ENCODE assay signal across 7 cellular contexts in the genomic region with DNA sequence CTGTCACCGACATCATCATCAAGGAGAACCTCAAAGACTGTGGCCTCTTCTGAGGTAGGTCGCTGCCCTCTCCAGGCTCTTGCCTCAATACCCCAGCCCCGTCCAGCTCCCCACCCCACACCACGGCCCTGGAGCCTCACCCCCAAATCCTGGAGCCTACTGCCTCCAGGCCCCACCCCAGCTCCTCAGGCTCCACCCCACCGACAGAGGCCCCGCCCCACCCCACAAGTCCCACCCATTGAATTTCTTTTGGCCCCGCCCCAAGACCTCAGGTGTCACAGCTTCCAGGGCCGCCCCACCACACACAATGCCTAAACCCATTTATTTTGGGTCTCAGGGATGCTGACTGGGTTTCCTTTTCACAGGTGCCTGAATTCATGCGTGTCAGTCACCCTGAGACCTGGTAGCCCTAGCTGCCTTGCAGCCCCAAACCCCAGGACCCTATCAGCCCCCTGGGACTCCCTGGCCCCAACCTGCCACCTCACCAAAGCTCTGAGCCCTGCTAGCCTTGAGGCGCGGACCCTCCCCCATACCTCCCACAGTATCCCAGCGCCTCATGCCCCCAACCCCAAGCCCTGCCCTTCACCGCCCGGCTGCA. TPM values are rescaled to one million over a fixed set of nuclear protein-coding genes. Genes with fewer than 3 reads are reported as not detected.
DNase-seq lines count a peak whose midpoint lies in the region; ATAC-seq and TF ChIP-seq lines count a peak whose summit lies in the region.

No MANE protein-coding gene starts in this region.

- intact Hi-C loops in HCT116 (cut with micrococcal nuclease) (loop anchor here (1.0 kb wide), 1 partner anchor 31 kb away; no protein-coding TSS in a partner anchor), esophagus muscularis mucosa (cut with DNase I) (loop anchor here (1.0 to 5.0 kb wide), 2 partner anchors 31 to 77 kb away; no protein-coding TSS in a partner anchor)

- H3K9me3 ChIP-seq in HCT116 (ENCODE audit: control insufficient read depth in 1 of 2, insufficient read depth in 1 of 2, low read depth in 1 of 2, low read length in 2 of 2): no peaks in the 10 kb centered on the region
- no peaks in the 10 kb centered on the region for H3K9me3 ChIP-seq in esophagus muscularis mucosa

- POLR2A ChIA-PET in HCT116 (lab: Charles Lee): interaction anchor here (0.9 to 1.9 kb wide), 7 partner anchors 10 to 105 kb away, joined by 3 to 12 read pairs (median 3); partner anchors contain the start of genes HYAL3, NAA80 and SLC38A3

- no peak for TF ChIP-seq CTCF in HCT116 (IDR thresholded peaks at IDR 0.05 in 2 of 3, conservative IDR thresholded peaks at IDR 0.05 in 1 of 3; ENCODE audit: borderline replicate concordance in 1 of 3, insufficient read depth in 1 of 3, low read depth in 2 of 3, low read length in 2 of 3)
- no peak for TF ChIP-seq CTCF in esophagus muscularis mucosa (IDR thresholded peaks at IDR 0.05)

- peak overlapping the region; percentile 74 for H2AFZ ChIP-seq in HCT116 (ENCODE audit: low read depth, low read length, poor library complexity, severe bottlenecking)

- RAD21 ChIA-PET in HCT116 (lab: Charles Lee; ENCODE audit: low non-redundant PET in 1 of 2, low total read pairs in 2 of 2, uncharacterized antibody in 2 of 2, unreplicated experiment in 2 of 2): interaction anchor here (0.6 to 3.0 kb wide), 11 partner anchors 8 to 97 kb away, joined by 3 to 48 read pairs (median 7); partner anchors contain the start of genes IFRD2 (in 1 of the 2) and SLC38A3 (in 1 of the 2)

- H3K36me3 ChIP-seq in HCT116 (ENCODE audit: control insufficient read depth in 1 of 2, insufficient read depth in 2 of 2, low read length in 2 of 2) (no peaks in the 10 kb centered on the region), esophagus muscularis mucosa (no peaks in the 10 kb centered on the region)

- H3K27me3 ChIP-seq in HCT116 (ENCODE audit: insufficient read depth, low read length): no peaks in the 10 kb centered on the region
- H3K27me3 ChIP-seq in esophagus muscularis mucosa: peaks cover 6 to 70% (median 27%) of the 10 kb centered on the region in 4 donors

- 0 out of 4 replicates have a peak overlapping the region, but pooled peaks of 1 of the 2 experiments have one; percentile 23 for H3K4me3 ChIP-seq in HCT116 (replicated peaks in 1 of 2; ENCODE audit: low read depth in 1 of 2, low read length in 2 of 2)
- peak overlapping the region; percentile 10 to 34 (median 19) for H3K4me3 ChIP-seq in esophagus muscularis mucosa

- H4K20me1 ChIP-seq in HCT116 (ENCODE audit: insufficient read depth): no peaks in the 10 kb centered on the region

- no peak for TF ChIP-seq RAD21 in HCT116 (IDR thresholded peaks at IDR 0.05; ENCODE audit: low read depth)

- no peak for TF ChIP-seq POLR2A in HCT116 (IDR thresholded peaks at IDR 0.05; ENCODE audit: borderline replicate concordance, extremely low read depth, insufficient read depth, insufficient read length)
- no peak for TF ChIP-seq POLR2A in esophagus muscularis mucosa (IDR thresholded peaks at IDR 0.05; ENCODE audit: low read depth)

- no TSS peak for BruUV-seq in HCT116 (replicated peaks; lab: Mats Ljungman, UMichigan)

- H3K4me1 ChIP-seq in HCT116 (ENCODE audit: control insufficient read depth in 1 of 2, insufficient read depth in 2 of 2, low read length in 2 of 2): peaks cover 8 to 19% of the 10 kb centered on the region in 2 experiments; a peak in 3 of 4 replicates
- peaks cover 18 to 30% (median 26%) of the 10 kb centered on the region in 4 donors for H3K4me1 ChIP-seq in esophagus muscularis mucosa

- ATAC-seq in HCT116: peak; percentile 83
- no peak for ATAC-seq in HG02870 (IDR thresholded peaks at IDR 0.05; ENCODE audit: unreplicated experiment)

- CTCF ChIA-PET in HCT116 (lab: Charles Lee): interaction anchor here (0.6 to 5.8 kb wide), 25 partner anchors 9 to 417 kb away, joined by 3 to 164 read pairs (median 6); partner anchors contain the start of genes CISH, GNAI2 and SLC38A3

- WGBS in esophagus muscularis mucosa: 48% methylated on average over 11 of the region's 14 CpGs

- H3K4me2 ChIP-seq in HCT116 (ENCODE audit: low read length): peak overlapping the region; percentile 65

- H3K9ac ChIP-seq in HCT116 (ENCODE audit: low read length): no peak overlapping the region

- no peak for TF ChIP-seq EP300 in esophagus muscularis mucosa (IDR thresholded peaks at IDR 0.05)

- H3K27ac ChIP-seq in HCT116 (ENCODE audit: low read depth, low read length) (no peak overlapping the region; the same call in 1 of the 2 replicates), esophagus muscularis mucosa (replicated peaks in 1 of 4) (no peak overlapping the region)

- peak; percentile 42 for DNase-seq in HCT116 (ENCODE audit: low read depth, low spot score)
- DNase-seq in activated CD4-positive, alpha-beta T cell treated with anti-CD3 and anti-CD28 coated beads for 1 hour: peak; percentile 24
- no peak for DNase-seq in esophagus muscularis mucosa (ENCODE audit: extremely low spot score)
- peak; percentile 15 to 16 for DNase-seq in stimulated activated CD4-positive, alpha-beta T cell treated with anti-CD3 and anti-CD28 coated beads, Interleukin-4, amount 100 ng/mL, for 4 hours
- no peak for DNase-seq in C1 segment of cervical spinal cord (lab: John Stamatoyannopoulos, UW)
- DNase-seq in SKM-1 treated with dmso at 0.1 percent for 144 hours (lab: John Stamatoyannopoulos, UW; ENCODE audit: unreplicated experiment): no peak

- no peaks in the 10 kb centered on the region for H3K79me2 ChIP-seq in HCT116 (ENCODE audit: insufficient read depth, low read length)

- no peaks in the 10 kb centered on the region for H3K9me2 ChIP-seq in HCT116 (ENCODE audit: insufficient read depth)

TF ChIP-seq in HCT116, 20 proteins besides CTCF, POLR2A, EP300 and RAD21 (continues in another document):
- no peak for TF ChIP-seq JUND (IDR thresholded peaks at IDR 0.05)
- TF ChIP-seq, protein P1, sequence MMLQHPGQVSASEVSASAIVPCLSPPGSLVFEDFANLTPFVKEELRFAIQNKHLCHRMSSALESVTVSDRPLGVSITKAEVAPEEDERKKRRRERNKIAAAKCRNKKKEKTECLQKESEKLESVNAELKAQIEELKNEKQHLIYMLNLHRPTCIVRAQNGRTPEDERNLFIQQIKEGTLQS (IDR thresholded peaks at IDR 0.05): no peak
- TF ChIP-seq EZH2 (IDR thresholded peaks at IDR 0.05): no peak
- TF ChIP-seq ELF1 (IDR thresholded peaks at IDR 0.05; ENCODE audit: borderline replicate concordance, low read depth): no peak
- TF ChIP-seq ZNF274 (IDR thresholded peaks at IDR 0.05; ENCODE audit: low read depth, low read length): no peak
- TF ChIP-seq MAX (IDR thresholded peaks at IDR 0.05): no peak
- no peak for TF ChIP-seq FOSL1 (IDR thresholded peaks at IDR 0.05; ENCODE audit: low read depth)
- TF ChIP-seq YY1 (IDR thresholded peaks at IDR 0.05; ENCODE audit: extremely low read depth, insufficient replicate concordance, low read depth, low read length): no peak
- TF ChIP-seq POLR2AphosphoS5 (IDR thresholded peaks at IDR 0.05; ENCODE audit: low read depth, low read length): no peak
- no peak for TF ChIP-seq CBX3 (IDR thresholded peaks at IDR 0.05; ENCODE audit: low read depth)
- TF ChIP-seq EZH2phosphoT487 (IDR thresholded peaks at IDR 0.05; ENCODE audit: borderline replicate concordance): no peak
- TF ChIP-seq ZBTB33 (IDR thresholded peaks at IDR 0.05; ENCODE audit: extremely low read depth, insufficient replicate concordance, low read length): no peak
- no peak for TF ChIP-seq EGR1 (IDR thresholded peaks at IDR 0.05; ENCODE audit: low read depth)
- TF ChIP-seq ZFX (IDR thresholded peaks at IDR 0.05): no peak
- TF ChIP-seq TCF7L2 (IDR thresholded peaks at IDR 0.05; ENCODE audit: borderline replicate concordance, extremely low read depth, insufficient read depth, insufficient read length): no peak
- TF ChIP-seq SP1 (IDR thresholded peaks at IDR 0.05; ENCODE audit: low read depth): no peak

RNA-seq across cellular contexts. Expression of gene GNAT1, which starts 3.6 kb away (rescaled TPM):
- total RNA-seq in HCT116 (2021; ENCODE audit: unreplicated experiment) (not detected), esophagus muscularis mucosa (not detected)
- polyA plus RNA-seq in HCT116 (2012): 0.13 and 0.30 TPM in 2 replicates

RNA-seq across cellular contexts. Expression of gene SLC38A3, which starts 10.1 kb away (rescaled TPM):
- total RNA-seq in HCT116 (2021; ENCODE audit: unreplicated experiment): 3.1 TPM
- polyA plus RNA-seq in HCT116 (2012): 4.3 and 4.6 TPM in 2 replicates
- total RNA-seq in esophagus muscularis mucosa: under 1 TPM in 2 of 4 donors, not detected in 2; 0.11 to 0.39 TPM

RNA-seq across cellular contexts. Expression of gene SEMA3F, which starts 39.9 kb away (rescaled TPM):
- total RNA-seq in HCT116 (2021; ENCODE audit: unreplicated experiment): 15.7 TPM
- polyA plus RNA-seq in HCT116 (2012): 17.5 and 21.1 TPM in 2 replicates
- total RNA-seq in esophagus muscularis mucosa: 10 to 100 TPM; 11.9 to 46.5 (median 23.3) TPM

RNA-seq across cellular contexts. Expression of gene GNAI2, which starts 41.0 kb away (rescaled TPM):
- total RNA-seq in HCT116 (2021; ENCODE audit: unreplicated experiment) (170 TPM), esophagus muscularis mucosa (100 to 1,000 TPM; 149 to 297 (median 239) TPM)
- 214 and 262 TPM in 2 replicates for polyA plus RNA-seq in HCT116 (2012)

Comparison
In these comparisons a context has a peak if more than half of its experiments do, and no peak if none do; other contexts are left out.
1. DNase-seq: peak in HCT116 (single experiment), activated CD4-positive, alpha-beta T cell treated with anti-CD3 and anti-CD28 coated beads for 1 hour (single experiment) and stimulated activated CD4-positive, alpha-beta T cell treated with anti-CD3 and anti-CD28 coated beads, Interleukin-4, amount 100 ng/mL, for 4 hours (2 of 2); none in esophagus muscularis mucosa (single experiment), C1 segment of cervical spinal cord (0 of 14) and SKM-1 treated with dmso at 0.1 percent for 144 hours (single experiment).